In genomic region chr14:73385021-73385420, GRCh38 we compare ENCODE assay signal across 6 cellular contexts.
DNase-seq lines count a peak whose midpoint lies in the region; ATAC-seq and TF ChIP-seq lines count a peak whose summit lies in the region.
"Not testable (repeated sequence)": the region's sequence is repeated elsewhere in the genome, so short reads cannot be mapped to it uniquely, and the experiment has no call there.

No MANE protein-coding gene starts in this region.

- H3F3A ChIP-seq in DOHH2 (ENCODE audit: control insufficient read depth, insufficient read depth): peaks cover 17% of the 10 kb centered on the region

- not testable (repeated sequence) for H3K27ac Mint-ChIP-seq in activated B cell treated with CpG ODN at 0.5 μM for 24 hours; stimulated activated naive B cell treated with anti-CD40 and anti-IgM and Interleukin-4, amounts not matched to agents 10 μg/mL and 1 μg/mL and 100 μg/mL, for 72 hours

- H3K4me1 ChIP-seq in DOHH2 (ENCODE audit: control insufficient read depth, low read length): peaks cover 78% of the 10 kb centered on the region

- H3K27ac ChIP-seq in DOHH2 (ENCODE audit: low read depth, low read length): peak overlapping the region; percentile 23

- intact Hi-C loops in activated B cell treated with CpG ODN at 0.5 μM for 24 hours (cut with micrococcal nuclease): not testable (repeated sequence)

- not testable (repeated sequence) for H3K27me3 Mint-ChIP-seq in activated B cell treated with CpG ODN at 0.5 μM for 24 hours; stimulated activated naive B cell treated with anti-CD40 and anti-IgM and Interleukin-4, amounts not matched to agents 10 μg/mL and 1 μg/mL and 100 μg/mL, for 72 hours

- CTCF ChIA-PET in activated B cell treated with CpG ODN at 0.5 μM for 24 hours (lab: Charles Lee): interaction anchor here (0.7 kb wide), 1 partner anchor 103 kb away, joined by 3 read pairs; no protein-coding TSS in a partner anchor

- not testable (repeated sequence) for H3K4me3 ChIP-seq in DOHH2 (ENCODE audit: low read length)

- TF ChIP-seq CTCF in DOHH2 (IDR thresholded peaks at IDR 0.05; ENCODE audit: low read depth, low read length, poor library complexity, severe bottlenecking); activated B cell treated with CpG ODN at 0.5 μM for 24 hours (IDR thresholded peaks at IDR 0.05): not testable (repeated sequence)

- H3K9me2 ChIP-seq in DOHH2 (replicated peaks; ENCODE audit: control insufficient read depth, low read length): not testable (repeated sequence)

- H3K9me3 Mint-ChIP-seq in activated B cell treated with CpG ODN at 0.5 μM for 24 hours: not testable (repeated sequence)
- peaks cover 4 to 14% of the 10 kb centered on the region in 2 donors for H3K9me3 Mint-ChIP-seq in stimulated activated naive B cell treated with anti-CD40 and anti-IgM and Interleukin-4, amounts not matched to agents 10 μg/mL and 1 μg/mL and 100 μg/mL, for 72 hours

- POLR2A ChIA-PET in activated B cell treated with CpG ODN at 0.5 μM for 24 hours (lab: Charles Lee): interaction anchor here (0.6 to 0.7 kb wide), 2 partner anchors 72 to 228 kb away, joined by 6 to 7 read pairs; no protein-coding TSS in a partner anchor

- H3K36me3 Mint-ChIP-seq in activated B cell treated with CpG ODN at 0.5 μM for 24 hours (ENCODE audit: low read depth): peaks cover 11% of the 10 kb centered on the region
- peaks cover 20 to 27% of the 10 kb centered on the region in 2 donors for H3K36me3 Mint-ChIP-seq in stimulated activated naive B cell treated with anti-CD40 and anti-IgM and Interleukin-4, amounts not matched to agents 10 μg/mL and 1 μg/mL and 100 μg/mL, for 72 hours

- H3K27me3 ChIP-seq in DOHH2 (ENCODE audit: control insufficient read depth, low read length): not testable (repeated sequence)

- not testable (repeated sequence) for H3K9me3 ChIP-seq in DOHH2 (ENCODE audit: control insufficient read depth, insufficient read depth, low read length)

- peak overlapping the region; percentile 2; the same call in 1 of the 2 replicates for H3K4me2 ChIP-seq in DOHH2 (ENCODE audit: low read length)

- H3K79me2 ChIP-seq in DOHH2 (ENCODE audit: control insufficient read depth, low read length): peaks cover 51% of the 10 kb centered on the region

- H3K36me3 ChIP-seq in DOHH2 (ENCODE audit: control insufficient read depth, low read length): not testable (repeated sequence)

- not testable (repeated sequence) for DNase-seq in activated B cell treated with CpG ODN at 0.5 μM for 24 hours; stimulated activated naive B cell treated with anti-CD40 and anti-IgM and Interleukin-4, amounts not matched to agents 10 μg/mL and 1 μg/mL and 100 μg/mL, for 72 hours
- peak; percentile 47 for DNase-seq in kidney tubule cell (ENCODE audit: low spot score)

- H3K4me1 Mint-ChIP-seq in activated B cell treated with CpG ODN at 0.5 μM for 24 hours: peaks cover 41% of the 10 kb centered on the region
- peaks cover 12 to 26% of the 10 kb centered on the region in 2 donors for H3K4me1 Mint-ChIP-seq in stimulated activated naive B cell treated with anti-CD40 and anti-IgM and Interleukin-4, amounts not matched to agents 10 μg/mL and 1 μg/mL and 100 μg/mL, for 72 hours

- not testable (repeated sequence) for H4K20me1 ChIP-seq in DOHH2 (ENCODE audit: control insufficient read depth, insufficient read depth, low read depth, low read length)

- peak; percentile 33 for ATAC-seq in GM21786 (IDR thresholded peaks at IDR 0.05; ENCODE audit: unreplicated experiment)
- peak; percentile 52 for ATAC-seq in HG03571 (IDR thresholded peaks at IDR 0.05; ENCODE audit: unreplicated experiment)
- peak; percentile 71 for ATAC-seq in activated B cell treated with CpG ODN at 0.5 μM for 24 hours (ENCODE audit: low read depth)
- peak; percentile 81 to 83 for ATAC-seq in stimulated activated naive B cell treated with anti-CD40 and anti-IgM and Interleukin-4, amounts not matched to agents 10 μg/mL and 1 μg/mL and 100 μg/mL, for 72 hours (replicated peaks)

- H3K4me3 Mint-ChIP-seq in activated B cell treated with CpG ODN at 0.5 μM for 24 hours; stimulated activated naive B cell treated with anti-CD40 and anti-IgM and Interleukin-4, amounts not matched to agents 10 μg/mL and 1 μg/mL and 100 μg/mL, for 72 hours: not testable (repeated sequence)
